In the genomic region with DNA sequence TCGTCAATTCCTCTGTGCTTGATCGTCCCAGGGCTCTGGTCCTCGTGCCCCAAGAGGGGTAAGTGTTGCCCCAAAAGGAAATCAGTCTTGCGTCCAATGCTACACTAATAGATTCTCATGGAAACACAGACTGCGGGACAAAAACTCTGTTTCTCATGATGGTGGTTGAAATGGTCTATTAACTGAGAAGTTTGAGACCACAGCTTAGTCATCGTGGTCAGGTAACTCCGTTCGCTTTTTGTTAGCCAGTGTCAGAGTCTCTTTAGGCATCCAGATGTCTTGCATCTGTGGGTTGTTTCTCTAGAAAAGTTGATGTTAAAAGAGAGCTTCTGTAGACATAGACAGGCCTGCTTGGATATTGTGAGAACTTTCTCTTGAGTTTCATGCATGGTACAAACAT, we compare ENCODE assay signal across 11 cellular contexts.
DNase-seq lines count a peak whose midpoint lies in the region; ATAC-seq, FAIRE-seq and TF ChIP-seq lines count a peak whose summit lies in the region.
"Had no signal": no experiment of that assay in that cellular context is flagged by ENCODE, and none has a peak within 500 bp of the region (broad histone marks: within the 10 kb centered on the region; RNA-seq: fewer than 3 reads in every experiment).

No MANE protein-coding gene starts in this region.

- ATAC-seq in GM19351 (IDR thresholded peaks at IDR 0.05; ENCODE audit: unreplicated experiment) (peak; percentile 94), HG03095 (IDR thresholded peaks at IDR 0.05; ENCODE audit: unreplicated experiment) (peak; percentile 91), WTC11 (no peak)

- FAIRE-seq in HTR-8/SVneo (lab: Jason Lieb, UNC), result no peak
- FAIRE-seq: bronchial epithelial cell, islet of Langerhans had no signal

- no peak overlapping the region for H3K4me3 Mint-ChIP-seq in WTC11

- DNase-seq in ELR (ENCODE audit: low read depth) (peak; percentile 5), WTC11 (ENCODE audit: low spot score) (no peak), NCI-H187 (lab: John Stamatoyannopoulos, UW) (no peak), HTR-8/SVneo (ENCODE audit: insufficient read length, low spot score) (no peak), DMS153 treated with DMSO at 0.1 percent for 48 hours (lab: John Stamatoyannopoulos, UW; ENCODE audit: unreplicated experiment) (no peak)
- DNase-seq in stimulated activated naive CD4-positive, alpha-beta T cell treated with Interleukin-2 at 50 U/mL for 16 hours (lab: John Stamatoyannopoulos, UW), result no peak
- DNase-seq: NCI-H1048 had no signal

- H3K36me3 Mint-ChIP-seq in WTC11, result peaks cover 65% of the 10 kb centered on the region

- TF ChIP-seq CTCF in WTC11 (IDR thresholded peaks at IDR 0.05), result no peak

- no peaks in the 10 kb centered on the region for H3K9me3 Mint-ChIP-seq in WTC11

- H3K4me1 Mint-ChIP-seq in WTC11, result no peaks in the 10 kb centered on the region

- POLR2A ChIA-PET in WTC11 (lab: Charles Lee), result no interaction called here

- 0 out of 2 replicates have a peak overlapping the region, but pooled peaks have one; percentile 34 for H3K27ac Mint-ChIP-seq in WTC11

- CTCF ChIA-PET in WTC11 (lab: Charles Lee), result interaction anchor here (1.0 kb wide), 1 partner anchor 111 kb away, joined by 3 read pairs; no protein-coding TSS in a partner anchor

- no peaks in the 10 kb centered on the region for H3K27me3 Mint-ChIP-seq in WTC11 (ENCODE audit: low read depth)

TF ChIP-seq in WTC11, 78 proteins besides CTCF, POLR2A, EP300 and RAD21:
- TF ChIP-seq MYBL2 (CRISPR knock-in tag; IDR thresholded peaks at IDR 0.05) (no peak), NR3C1 (CRISPR knock-in tag; conservative IDR thresholded peaks at IDR 0.05; ENCODE audit: low read depth) (no peak), HMGA2 (CRISPR knock-in tag; IDR thresholded peaks at IDR 0.05) (no peak), TEAD4 (CRISPR knock-in tag; IDR thresholded peaks at IDR 0.05) (no peak), ZNF416 (CRISPR knock-in tag; IDR thresholded peaks at IDR 0.05) (no peak), FOXK1 (CRISPR knock-in tag; IDR thresholded peaks at IDR 0.05) (no peak), CREB1 (CRISPR knock-in tag; IDR thresholded peaks at IDR 0.05) (no peak)
- TF ChIP-seq, protein P1, sequence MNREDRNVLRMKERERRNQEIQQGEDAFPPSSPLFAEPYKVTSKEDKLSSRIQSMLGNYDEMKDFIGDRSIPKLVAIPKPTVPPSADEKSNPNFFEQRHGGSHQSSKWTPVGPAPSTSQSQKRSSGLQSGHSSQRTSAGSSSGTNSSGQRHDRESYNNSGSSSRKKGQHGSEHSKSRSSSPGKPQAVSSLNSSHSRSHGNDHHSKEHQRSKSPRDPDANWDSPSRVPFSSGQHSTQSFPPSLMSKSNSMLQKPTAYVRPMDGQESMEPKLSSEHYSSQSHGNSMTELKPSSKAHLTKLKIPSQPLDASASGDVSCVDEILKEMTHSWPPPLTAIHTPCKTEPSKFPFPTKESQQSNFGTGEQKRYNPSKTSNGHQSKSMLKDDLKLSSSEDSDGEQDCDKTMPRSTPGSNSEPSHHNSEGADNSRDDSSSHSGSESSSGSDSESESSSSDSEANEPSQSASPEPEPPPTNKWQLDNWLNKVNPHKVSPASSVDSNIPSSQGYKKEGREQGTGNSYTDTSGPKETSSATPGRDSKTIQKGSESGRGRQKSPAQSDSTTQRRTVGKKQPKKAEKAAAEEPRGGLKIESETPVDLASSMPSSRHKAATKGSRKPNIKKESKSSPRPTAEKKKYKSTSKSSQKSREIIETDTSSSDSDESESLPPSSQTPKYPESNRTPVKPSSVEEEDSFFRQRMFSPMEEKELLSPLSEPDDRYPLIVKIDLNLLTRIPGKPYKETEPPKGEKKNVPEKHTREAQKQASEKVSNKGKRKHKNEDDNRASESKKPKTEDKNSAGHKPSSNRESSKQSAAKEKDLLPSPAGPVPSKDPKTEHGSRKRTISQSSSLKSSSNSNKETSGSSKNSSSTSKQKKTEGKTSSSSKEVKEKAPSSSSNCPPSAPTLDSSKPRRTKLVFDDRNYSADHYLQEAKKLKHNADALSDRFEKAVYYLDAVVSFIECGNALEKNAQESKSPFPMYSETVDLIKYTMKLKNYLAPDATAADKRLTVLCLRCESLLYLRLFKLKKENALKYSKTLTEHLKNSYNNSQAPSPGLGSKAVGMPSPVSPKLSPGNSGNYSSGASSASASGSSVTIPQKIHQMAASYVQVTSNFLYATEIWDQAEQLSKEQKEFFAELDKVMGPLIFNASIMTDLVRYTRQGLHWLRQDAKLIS (CRISPR knock-in tag; IDR thresholded peaks at IDR 0.05; ENCODE audit: borderline replicate concordance), result no peak
- TF ChIP-seq, protein P2, sequence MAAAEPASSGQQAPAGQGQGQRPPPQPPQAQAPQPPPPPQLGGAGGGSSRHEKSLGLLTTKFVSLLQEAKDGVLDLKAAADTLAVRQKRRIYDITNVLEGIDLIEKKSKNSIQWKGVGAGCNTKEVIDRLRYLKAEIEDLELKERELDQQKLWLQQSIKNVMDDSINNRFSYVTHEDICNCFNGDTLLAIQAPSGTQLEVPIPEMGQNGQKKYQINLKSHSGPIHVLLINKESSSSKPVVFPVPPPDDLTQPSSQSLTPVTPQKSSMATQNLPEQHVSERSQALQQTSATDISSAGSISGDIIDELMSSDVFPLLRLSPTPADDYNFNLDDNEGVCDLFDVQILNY (CRISPR knock-in tag; IDR thresholded peaks at IDR 0.05), result no peak
